ENCODE assay signal across 35 cellular contexts in genomic region chr3:154469585-154469984, GRCh38. TPM values are rescaled to one million over a fixed set of nuclear protein-coding genes. Genes with fewer than 3 reads are reported as not detected.
"Had no signal": no experiment of that assay in that cellular context is flagged by ENCODE, and none has a peak within 500 bp of the region (broad histone marks: within the 10 kb centered on the region; RNA-seq: fewer than 3 reads in every experiment).

No MANE protein-coding gene starts in this region.

- H3K36me3 ChIP-seq: MG63, SJCRH30 had no signal

- H3K27me3 Mint-ChIP-seq: activated CD4-positive, alpha-beta memory T cell treated with anti-CD3 and anti-CD28 coated beads for 36 hours; activated naive CD4-positive, alpha-beta T cell treated with anti-CD3 and anti-CD28 coated beads, Interleukin-2, amount 10 ng/mL, durations not matched to agents 7 days and 5 days; brain had no signal

- H3K4me1 ChIP-seq: SJCRH30 had no signal

- DNase-seq: activated CD4-positive, alpha-beta memory T cell treated with anti-CD3 and anti-CD28 coated beads for 36 hours; activated CD4-positive, alpha-beta T cell treated with anti-CD3 and anti-CD28 coated beads for 4 hours; activated CD4-positive, alpha-beta T cell treated with anti-CD3 and anti-CD28 coated beads, Interleukin-2, amount 50 U/mL, for 1 hour; activated CD4-positive, CD25-positive, alpha-beta regulatory T cell treated with anti-CD3 and anti-CD28 coated beads, Interleukin-2, amount 50 U/mL, for 72 hours; activated CD8-positive, alpha-beta memory T cell treated with anti-CD3 and anti-CD28 coated beads, Interleukin-2, amount 50 U/mL, for 4 hours; activated naive CD4-positive, alpha-beta T cell treated with anti-CD3 and anti-CD28 coated beads, Interleukin-2, amount 10 ng/mL, durations not matched to agents 7 days and 5 days; activated naive CD8-positive, alpha-beta T cell treated with anti-CD3 and anti-CD28 coated beads, Interleukin-2, amount 50 U/mL, for 24 hours; activated T-cell treated with anti-CD3 and anti-CD28 coated beads for 4 hours; activated T-cell treated with anti-CD3 and anti-CD28 coated beads, Interleukin-2, amount 50 U/mL, for 4 hours; anterior cingulate cortex; caudate nucleus; cerebellar nuclear complex; KBM-7; MG63; NCI-H1048; NCI-H1105 treated with DMSO at 0.1 percent for 48 hours; NCI-H1436 treated with DMSO at 0.1 percent for 48 hours; NCI-H1694 treated with DMSO at 0.1 percent for 48 hours; NCI-H2029; NCI-H2171 treated with DMSO at 0.1 percent for 48 hours; NCI-H226; NCI-H446 treated with DMSO at 0.1 percent for 48 hours; NCI-H748 treated with DMSO at 0.1 percent for 48 hours; NK-92 treated with Interleukin-12 subunit alpha and Interleukin-12 subunit beta, amount 100 ng/mL, for 24 hours; SHP77; SJCRH30 had no signal

- H3K27ac ChIP-seq: SJCRH30, SK-N-MC had no signal

- H3K27me3 ChIP-seq: MG63, SJCRH30 had no signal

- H3K9me3 Mint-ChIP-seq: activated naive CD4-positive, alpha-beta T cell treated with anti-CD3 and anti-CD28 coated beads, Interleukin-2, amount 10 ng/mL, durations not matched to agents 7 days and 5 days; activated T-helper 1 cell treated with anti-CD3 and anti-CD28 coated beads, Interleukin-12 subunit alpha, Interleukin-12 subunit beta, Interleukin-2, Interleukin-4 antibody, amounts not matched to agents 30 ng/mL and 10 ng/mL and 1 ng/mL, durations not matched to agents 14 hours and 24 hours and 36 hours; T-helper 1 cell treated with Interleukin-12 subunit alpha and Interleukin-12 subunit beta and Interleukin-4 antibody, amounts not matched to agents 30 μg/mL and 1 μg/mL, for 36 hours had no signal

- H3K4me3 ChIP-seq: MG63, SJCRH30, SK-N-MC had no signal

- H3K9me3 ChIP-seq: MG63, SJCRH30 had no signal

- H3K36me3 Mint-ChIP-seq: activated CD4-positive, alpha-beta memory T cell treated with anti-CD3 and anti-CD28 coated beads for 36 hours; activated naive CD4-positive, alpha-beta T cell treated with anti-CD3 and anti-CD28 coated beads, Interleukin-2, amount 10 ng/mL, durations not matched to agents 7 days and 5 days; activated naive CD8-positive, alpha-beta T cell; brain had no signal

- H3K4me1 Mint-ChIP-seq: activated naive CD4-positive, alpha-beta T cell treated with anti-CD3 and anti-CD28 coated beads, Interleukin-2, amount 10 ng/mL, durations not matched to agents 7 days and 5 days; activated naive CD8-positive, alpha-beta T cell treated with anti-CD3 and anti-CD28 coated beads, Interleukin-2, amount 50 U/mL, for 24 hours had no signal

- H3K27ac Mint-ChIP-seq: activated CD4-positive, alpha-beta memory T cell treated with anti-CD3 and anti-CD28 coated beads for 36 hours; activated naive CD4-positive, alpha-beta T cell treated with anti-CD3 and anti-CD28 coated beads, Interleukin-2, amount 10 ng/mL, durations not matched to agents 7 days and 5 days; activated naive CD8-positive, alpha-beta T cell; activated naive CD8-positive, alpha-beta T cell treated with anti-CD3 and anti-CD28 coated beads, Interleukin-2, amount 50 U/mL, for 24 hours; activated T-helper 1 cell treated with anti-CD3 and anti-CD28 coated beads, Interleukin-12 subunit alpha, Interleukin-12 subunit beta, Interleukin-2, Interleukin-4 antibody, amounts not matched to agents 30 ng/mL and 10 ng/mL and 1 ng/mL, durations not matched to agents 14 hours and 24 hours and 36 hours; brain; T-helper 1 cell treated with Interleukin-12 subunit alpha and Interleukin-12 subunit beta and Interleukin-4 antibody, amounts not matched to agents 30 μg/mL and 1 μg/mL, for 36 hours; T-helper 2 cell treated with Interferon-gamma antibody and Interleukin-4, amounts not matched to agents 5 μg/mL and 100 μg/mL, for 36 hours; WTC11 had no signal

- H3K4me3 Mint-ChIP-seq: activated CD4-positive, alpha-beta memory T cell treated with anti-CD3 and anti-CD28 coated beads for 36 hours; activated naive CD4-positive, alpha-beta T cell treated with anti-CD3 and anti-CD28 coated beads, Interleukin-2, amount 10 ng/mL, durations not matched to agents 7 days and 5 days; activated naive CD8-positive, alpha-beta T cell; activated naive CD8-positive, alpha-beta T cell treated with anti-CD3 and anti-CD28 coated beads, Interleukin-2, amount 50 U/mL, for 24 hours; activated T-cell treated with anti-CD3 and anti-CD28 coated beads, Interleukin-2, amount 50 U/mL, for 4 hours; activated T-helper 1 cell treated with anti-CD3 and anti-CD28 coated beads, Interleukin-12 subunit alpha, Interleukin-12 subunit beta, Interleukin-2, Interleukin-4 antibody, amounts not matched to agents 30 ng/mL and 10 ng/mL and 1 ng/mL, durations not matched to agents 14 hours and 24 hours and 36 hours; brain; T-helper 1 cell treated with Interleukin-12 subunit alpha and Interleukin-12 subunit beta and Interleukin-4 antibody, amounts not matched to agents 30 μg/mL and 1 μg/mL, for 36 hours; T-helper 2 cell treated with Interferon-gamma antibody and Interleukin-4, amounts not matched to agents 5 μg/mL and 100 μg/mL, for 36 hours; WTC11 had no signal

RNA-seq across cellular contexts. Expression of gene GPR149, which starts 39.6 kb away (rescaled TPM):
- total RNA-seq: activated CD4-positive, alpha-beta memory T cell treated with anti-CD3 and anti-CD28 coated beads for 36 hours; activated T-cell treated with anti-CD3 and anti-CD28 coated beads, Interleukin-2, amount 50 U/mL, for 4 hours; activated T-helper 1 cell treated with anti-CD3 and anti-CD28 coated beads, Interleukin-12 subunit alpha, Interleukin-12 subunit beta, Interleukin-2, Interleukin-4 antibody, amounts not matched to agents 30 ng/mL and 10 ng/mL and 1 ng/mL, durations not matched to agents 14 hours and 24 hours and 36 hours; bronchial epithelial cell; RPMI7951; SJCRH30; WTC11 had no signal
